In the genomic region with DNA sequence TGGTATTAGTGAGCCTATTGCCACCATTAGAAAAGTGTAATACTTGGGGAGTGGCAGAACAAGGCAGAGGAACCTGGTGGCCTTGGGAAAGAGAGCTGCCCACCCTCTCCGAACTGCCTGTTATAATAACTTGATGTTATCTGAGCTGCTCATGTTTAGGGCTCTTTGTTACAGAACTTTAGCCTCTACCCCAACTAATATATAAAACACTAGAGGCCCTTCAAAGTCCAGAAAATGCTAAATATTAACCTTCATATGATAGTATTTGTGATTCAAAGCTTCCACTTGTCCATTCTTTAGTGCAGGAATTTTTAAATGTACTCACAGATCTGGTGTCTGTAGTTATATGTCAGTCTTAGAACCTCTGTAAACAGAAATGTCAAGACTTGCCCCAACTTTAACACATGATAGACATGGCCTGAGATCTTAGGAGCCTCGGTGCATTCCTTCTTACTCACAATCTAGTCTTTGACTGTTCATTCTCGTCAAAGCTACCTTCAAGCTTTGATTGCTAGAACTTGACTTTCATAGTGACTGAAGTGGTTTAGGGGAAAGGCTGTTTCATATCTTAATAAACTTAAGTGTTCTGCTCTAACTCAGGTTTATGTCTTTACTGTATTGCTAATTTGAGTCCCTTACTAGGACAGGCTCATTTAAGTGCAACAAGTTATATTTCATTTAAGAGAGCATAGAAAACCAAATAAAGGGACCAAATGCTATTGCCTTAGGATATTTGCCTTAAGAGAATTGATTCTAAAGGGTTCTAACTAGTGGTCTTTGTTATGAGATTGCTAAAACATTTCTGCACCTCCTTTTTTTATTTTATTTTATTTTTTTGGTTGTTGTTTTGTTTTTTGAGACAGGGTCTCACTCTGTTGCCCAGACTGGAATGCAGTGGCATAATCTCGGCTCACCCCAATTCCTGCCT, we compare ENCODE assay signal across 19 cellular contexts.
"Had no signal": no experiment of that assay in that cellular context is flagged by ENCODE, and none has a peak within 500 bp of the region (broad histone marks: within the 10 kb centered on the region; RNA-seq: fewer than 3 reads in every experiment).

No MANE protein-coding gene starts in this region.

- H3K9me3 ChIP-seq: body of pancreas, gastroesophageal sphincter, heart left ventricle, left ventricle myocardium inferior, right atrium auricular region, SJSA1, tibial nerve, vagina had no signal

- H3K9me3 Mint-ChIP-seq: neural crest cell had no signal

- H3K27ac Mint-ChIP-seq: progenitor cell of endocrine pancreas had no signal

- H3K27me3 ChIP-seq: body of pancreas, gastroesophageal sphincter, heart left ventricle, right atrium auricular region, SJSA1, tibial nerve, vagina had no signal

- H3K4me1 ChIP-seq: SJSA1 had no signal

- DNase-seq: activated CD8-positive, alpha-beta memory T cell treated with anti-CD3 and anti-CD28 coated beads, Interleukin-2, amount 50 U/mL, for 48 hours; activated naive CD4-positive, alpha-beta T cell treated with anti-CD3 and anti-CD28 coated beads, Interleukin-2, amount 50 U/mL, for 16 hours; amygdala; body of pancreas; heart left ventricle; kidney glomerular epithelial cell; left ventricle myocardium inferior; stimulated activated naive CD8-positive, alpha-beta T cell treated with anti-CD3 and anti-CD28 coated beads, Interleukin-15, Interleukin-2, amounts not matched to agents 100 U/mL and 50 U/mL, for 24 hours; substantia nigra; SW 1271 had no signal

- H3K27me3 Mint-ChIP-seq: progenitor cell of endocrine pancreas had no signal

- H3K4me3 ChIP-seq: body of pancreas, coronary artery, gastroesophageal sphincter, heart left ventricle, left ventricle myocardium inferior, right atrium auricular region, SJSA1, tibial nerve, vagina had no signal

- H3K4me3 Mint-ChIP-seq: neural crest cell had no signal

- H3K27ac ChIP-seq: body of pancreas, coronary artery, gastroesophageal sphincter, heart left ventricle, left ventricle myocardium inferior, right atrium auricular region, SJSA1, tibial nerve, vagina had no signal

- ATAC-seq: body of pancreas; esophagus mucosa; gastroesophageal sphincter; heart left ventricle; stimulated activated naive CD8-positive, alpha-beta T cell treated with anti-CD3 and anti-CD28 coated beads, Interleukin-15, Interleukin-2, amounts not matched to agents 100 U/mL and 50 U/mL, for 24 hours had no signal
